In genomic region chr9:79222483-79222882, GRCh38 we compare ENCODE assay signal across 15 cellular contexts.
DNase-seq lines count a peak whose midpoint lies in the region; TF ChIP-seq lines count a peak whose summit lies in the region.
"Had no signal": no experiment of that assay in that cellular context is flagged by ENCODE, and none has a peak within 500 bp of the region (broad histone marks: within the 10 kb centered on the region; RNA-seq: fewer than 3 reads in every experiment).

No MANE protein-coding gene starts in this region.

- H2AFZ ChIP-seq in smooth muscle cell (ENCODE audit: low read depth) = no peak overlapping the region

- TF ChIP-seq CTCF in fibroblast of villous mesenchyme (IDR thresholded peaks at IDR 0.05; ENCODE audit: insufficient read depth, low read depth, low read length) (no peak), smooth muscle cell (IDR thresholded peaks at IDR 0.05; ENCODE audit: borderline replicate concordance, insufficient read depth, poor library complexity, severe bottlenecking) (no peak)

- H3F3A ChIP-seq in smooth muscle cell (ENCODE audit: low read depth) = peaks cover 23% of the 10 kb centered on the region

- 84% methylated on average over 2 of the region's 2 CpGs for WGBS in smooth muscle cell (ENCODE audit: low lambda C conversion rate)

- no peaks in the 10 kb centered on the region for H3K27me3 ChIP-seq in smooth muscle cell (ENCODE audit: low read depth)
- H3K27me3 ChIP-seq: BLaER1 treated with 17β-estradiol and CSF1 and Interleukin-3, amounts not matched to agents 10 nM and 100 nM had no signal

- H3K4me3 ChIP-seq in fibroblast of villous mesenchyme (ENCODE audit: low read depth, low read length) (no peak overlapping the region), smooth muscle cell (no peak overlapping the region)
- H3K4me3 ChIP-seq: BLaER1 treated with 17β-estradiol and CSF1 and Interleukin-3, amounts not matched to agents 10 nM and 100 nM; HAP-1 had no signal

- DNase-seq in HCEC 1CT = peak; percentile 15
- DNase-seq in amniotic epithelial cell (ENCODE audit: low read depth) = peak; percentile 44
- peak; percentile 25 for DNase-seq in fibroblast of villous mesenchyme (ENCODE audit: low read depth)
- no peak for DNase-seq in smooth muscle cell (lab: John Stamatoyannopoulos, UW; ENCODE audit: unreplicated experiment)
- no peak for DNase-seq in C1 segment of cervical spinal cord (lab: John Stamatoyannopoulos, UW)
- DNase-seq in erythroblast (lab: John Stamatoyannopoulos, UW) = no peak
- no peak for DNase-seq in NCI-H2029 (lab: John Stamatoyannopoulos, UW)
- DNase-seq: CD8-positive, alpha-beta memory T cell; Karpas-422; NCI-H1092 treated with DMSO at 0.1 percent for 48 hours; NCI-H146; NCI-H2081 treated with DMSO at 0.1 percent for 48 hours had no signal

- H3K79me2 ChIP-seq in smooth muscle cell (ENCODE audit: low read depth) = no peaks in the 10 kb centered on the region

- no peaks in the 10 kb centered on the region for H3K4me1 ChIP-seq in smooth muscle cell (ENCODE audit: low read depth)
- H3K4me1 ChIP-seq: BLaER1 treated with 17β-estradiol and CSF1 and Interleukin-3, amounts not matched to agents 10 nM and 100 nM; HAP-1 had no signal

- peak overlapping the region; percentile 93 for H3K27ac ChIP-seq in smooth muscle cell (ENCODE audit: low read depth)
- H3K27ac ChIP-seq: BLaER1 treated with 17β-estradiol and CSF1 and Interleukin-3, amounts not matched to agents 10 nM and 100 nM; HL-60 had no signal

- H3K9me3 ChIP-seq in smooth muscle cell (replicated peaks; ENCODE audit: low read depth) = no peaks in the 10 kb centered on the region
- H3K9me3 ChIP-seq: HAP-1 had no signal

- H4K20me1 ChIP-seq in smooth muscle cell (ENCODE audit: low read depth) = no peaks in the 10 kb centered on the region
- H4K20me1 ChIP-seq: BLaER1 treated with 17β-estradiol and CSF1 and Interleukin-3, amounts not matched to agents 10 nM and 100 nM had no signal

- no peak overlapping the region for H3K4me2 ChIP-seq in smooth muscle cell
- H3K4me2 ChIP-seq: BLaER1 treated with 17β-estradiol and CSF1 and Interleukin-3, amounts not matched to agents 10 nM and 100 nM had no signal

- H3K9ac ChIP-seq in smooth muscle cell (ENCODE audit: low read depth) = no peak overlapping the region
- H3K9ac ChIP-seq: BLaER1 treated with 17β-estradiol and CSF1 and Interleukin-3, amounts not matched to agents 10 nM and 100 nM had no signal

- no peaks in the 10 kb centered on the region for H3K36me3 ChIP-seq in smooth muscle cell (ENCODE audit: low read depth)
- H3K36me3 ChIP-seq: BLaER1 treated with 17β-estradiol and CSF1 and Interleukin-3, amounts not matched to agents 10 nM and 100 nM; HAP-1 had no signal

- no peak for TF ChIP-seq POLR2A in erythroblast (IDR thresholded peaks at IDR 0.05; ENCODE audit: low read length)

Comparison
In these comparisons a context has a peak if more than half of its experiments do, and no peak if none do; other contexts are left out.
1. DNase-seq: peak in HCEC 1CT (single experiment), amniotic epithelial cell (single experiment) and fibroblast of villous mesenchyme (single experiment); none in smooth muscle cell (single experiment), C1 segment of cervical spinal cord (0 of 14), erythroblast (0 of 2) and NCI-H2029 (single experiment).